In the genomic region with DNA sequence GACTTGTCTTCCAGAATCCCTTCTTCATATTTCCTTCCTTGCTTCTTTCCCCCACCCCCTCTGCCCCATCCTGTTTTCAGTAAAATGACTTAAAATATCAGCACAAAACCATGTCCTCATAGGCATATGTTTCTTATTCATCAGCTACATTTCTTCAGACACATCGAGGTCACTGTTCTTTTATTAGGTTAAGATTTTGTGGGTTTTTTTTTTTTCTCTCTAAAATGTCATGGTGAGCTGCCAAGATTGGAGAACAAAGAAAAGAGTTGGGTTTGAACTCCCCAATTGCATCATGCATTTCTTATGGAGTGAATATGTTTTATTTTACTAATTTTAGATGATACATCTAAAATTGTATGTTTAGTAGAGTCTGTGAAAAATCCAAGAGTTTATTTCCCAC, we compare ENCODE assay signal across 13 cellular contexts. TPM values are rescaled to one million over a fixed set of nuclear protein-coding genes. Genes with fewer than 3 reads are reported as not detected.
DNase-seq lines count a peak whose midpoint lies in the region; ATAC-seq and TF ChIP-seq lines count a peak whose summit lies in the region.
"Had no signal": no experiment of that assay in that cellular context is flagged by ENCODE, and none has a peak within 500 bp of the region (broad histone marks: within the 10 kb centered on the region; RNA-seq: fewer than 3 reads in every experiment).

No MANE protein-coding gene starts in this region.

- intact Hi-C loops in lower lobe of right lung (cut with DNase I) = no loop called here
- intact Hi-C loops in prostate gland (cut with DNase I) = no loop called here
- intact Hi-C loops in activated CD4-positive, alpha-beta T cell treated with anti-CD3 and anti-CD28 coated beads for 36 hours (cut with DNase I, micrococcal nuclease) = no loop called here

- H3K4me1 Mint-ChIP-seq in activated CD4-positive, alpha-beta T cell treated with anti-CD3 and anti-CD28 coated beads for 36 hours = no peaks in the 10 kb centered on the region

- peaks cover 10% of the 10 kb centered on the region for H3K27me3 Mint-ChIP-seq in activated CD4-positive, alpha-beta T cell treated with anti-CD3 and anti-CD28 coated beads for 36 hours

- H3K4me3 ChIP-seq in HFF-Myc (replicated peaks; ENCODE audit: low read depth, low read length) = peak overlapping the region; percentile 33
- H3K4me3 ChIP-seq in lower lobe of right lung = no peak overlapping the region
- no peak overlapping the region for H3K4me3 ChIP-seq in suprapubic skin
- H3K4me3 ChIP-seq in prostate gland = no peak overlapping the region
- H3K4me3 ChIP-seq: gastroesophageal sphincter had no signal

- H3K27me3 ChIP-seq in lower lobe of right lung (ENCODE audit: low read depth) (no peaks in the 10 kb centered on the region), suprapubic skin (no peaks in the 10 kb centered on the region), prostate gland (replicated peaks; ENCODE audit: insufficient read depth) (no peaks in the 10 kb centered on the region)
- H3K27me3 ChIP-seq: gastroesophageal sphincter had no signal

- peaks cover 29% of the 10 kb centered on the region for H3K4me1 ChIP-seq in lower lobe of right lung
- H3K4me1 ChIP-seq in suprapubic skin = peaks cover 15% of the 10 kb centered on the region
- H3K4me1 ChIP-seq in prostate gland (replicated peaks) = peaks cover 7% of the 10 kb centered on the region

- TF ChIP-seq EP300 in suprapubic skin (IDR thresholded peaks at IDR 0.05) = no peak

- POLR2A ChIA-PET in activated CD4-positive, alpha-beta T cell treated with anti-CD3 and anti-CD28 coated beads for 36 hours (lab: Charles Lee) = no interaction called here

- ATAC-seq in lower lobe of right lung = peak in 1 of 2 donors; percentile 40
- no peak for ATAC-seq in HG03432 (IDR thresholded peaks at IDR 0.05; ENCODE audit: unreplicated experiment)
- ATAC-seq in activated CD4-positive, alpha-beta T cell treated with anti-CD3 and anti-CD28 coated beads for 36 hours = no peak
- ATAC-seq: activated CD8-positive, alpha-beta T cell treated with anti-CD3 and anti-CD28 coated beads, Interleukin-2, amount 10 ng/mL, durations not matched to agents 7 days and 5 days; gastroesophageal sphincter had no signal

- TF ChIP-seq POLR2A in suprapubic skin (IDR thresholded peaks at IDR 0.05) = no peak
- no peak for TF ChIP-seq POLR2A in prostate gland (IDR thresholded peaks at IDR 0.05)

- no peak overlapping the region for H3K27ac Mint-ChIP-seq in activated CD4-positive, alpha-beta T cell treated with anti-CD3 and anti-CD28 coated beads for 36 hours
- H3K27ac Mint-ChIP-seq: activated CD8-positive, alpha-beta T cell treated with anti-CD3 and anti-CD28 coated beads, Interleukin-2, amount 10 ng/mL, durations not matched to agents 7 days and 5 days had no signal

- H3K36me3 Mint-ChIP-seq in activated CD4-positive, alpha-beta T cell treated with anti-CD3 and anti-CD28 coated beads for 36 hours (ENCODE audit: low read depth) = no peaks in the 10 kb centered on the region

- H3K36me3 ChIP-seq in lower lobe of right lung (no peaks in the 10 kb centered on the region), suprapubic skin (no peaks in the 10 kb centered on the region), prostate gland (no peaks in the 10 kb centered on the region)
- H3K36me3 ChIP-seq: gastroesophageal sphincter had no signal

- DNase-seq in HFF-Myc (ENCODE audit: extremely low read depth, low read depth) (peak; percentile 89), dermis blood vessel endothelial cell (peak; percentile 27), lower lobe of right lung (no peak), suprapubic skin (ENCODE audit: low spot score in 2 of 2) (no peak), prostate gland (ENCODE audit: low spot score) (no peak)
- DNase-seq in activated CD4-positive, alpha-beta T cell treated with anti-CD3 and anti-CD28 coated beads for 36 hours = no peak
- no peak for DNase-seq in stimulated activated CD4-positive, alpha-beta T cell treated with anti-CD3 and anti-CD28 coated beads, Interleukin-4, amount 100 ng/mL, for 4 hours
- DNase-seq: activated CD8-positive, alpha-beta T cell treated with anti-CD3 and anti-CD28 coated beads, Interleukin-2, amount 10 ng/mL, durations not matched to agents 7 days and 5 days; mesendoderm had no signal

- CTCF ChIA-PET in activated CD4-positive, alpha-beta T cell treated with anti-CD3 and anti-CD28 coated beads for 36 hours (lab: Charles Lee) = interaction anchor here (0.6 to 1.6 kb wide), 3 partner anchors 26 to 322 kb away, joined by 3 to 5 read pairs (median 4); no protein-coding TSS in a partner anchor

- TF ChIP-seq CTCF in HFF-Myc (IDR thresholded peaks at IDR 0.05; ENCODE audit: low read depth, low read length, missing control alignments) (no peak), lower lobe of right lung (IDR thresholded peaks at IDR 0.05) (no peak), suprapubic skin (IDR thresholded peaks at IDR 0.05) (no peak), prostate gland (IDR thresholded peaks at IDR 0.05) (no peak)

- 30% methylated on average over 1 of the region's 1 CpG for WGBS in suprapubic skin
- 13% methylated on average over 1 of the region's 1 CpG for WGBS in prostate gland

- H3K9me3 ChIP-seq in lower lobe of right lung (no peaks in the 10 kb centered on the region), suprapubic skin (no peaks in the 10 kb centered on the region), prostate gland (no peaks in the 10 kb centered on the region)
- H3K9me3 ChIP-seq: gastroesophageal sphincter had no signal

- H3K27ac ChIP-seq in lower lobe of right lung (peak overlapping the region; percentile 61), suprapubic skin (peak overlapping the region; percentile 73), prostate gland (no peak overlapping the region)

- H3K9me3 Mint-ChIP-seq in activated CD4-positive, alpha-beta T cell treated with anti-CD3 and anti-CD28 coated beads for 36 hours (ENCODE audit: low read depth) = no peaks in the 10 kb centered on the region

- H3K4me3 Mint-ChIP-seq in activated CD4-positive, alpha-beta T cell treated with anti-CD3 and anti-CD28 coated beads for 36 hours = no peak overlapping the region
- H3K4me3 Mint-ChIP-seq: activated CD8-positive, alpha-beta T cell treated with anti-CD3 and anti-CD28 coated beads, Interleukin-2, amount 10 ng/mL, durations not matched to agents 7 days and 5 days had no signal

RNA-seq across cellular contexts. Expression of a gene that starts 35.8 kb away (rescaled TPM):
- total RNA-seq in dermis blood vessel endothelial cell = 0.17 and 0.23 TPM in 2 replicates
- total RNA-seq in lower lobe of right lung = not detected
- 100 to 1,000 TPM; 212 to 642 (median 282) TPM for total RNA-seq in suprapubic skin
- total RNA-seq in prostate gland = under 1 TPM in 1 of 2 donors, not detected in 1; 0.85 TPM
- not detected for total RNA-seq in activated CD4-positive, alpha-beta T cell treated with anti-CD3 and anti-CD28 coated beads for 36 hours
- total RNA-seq: activated CD8-positive, alpha-beta T cell treated with anti-CD3 and anti-CD28 coated beads, Interleukin-2, amount 10 ng/mL, durations not matched to agents 7 days and 5 days; H1; T-helper 1 cell treated with Interleukin-12 subunit alpha and Interleukin-12 subunit beta and Interleukin-4 antibody, amounts not matched to agents 30 ng/mL and 1 ng/mL, for 36 hours had no signal

Comparison
In these comparisons a context has a peak if more than half of its experiments do, and no peak if none do; other contexts are left out.
1. DNase-seq: peak in HFF-Myc (single experiment) and dermis blood vessel endothelial cell (single experiment); none in lower lobe of right lung (single experiment), suprapubic skin (0 of 2), prostate gland (single experiment), activated CD4-positive, alpha-beta T cell treated with anti-CD3 and anti-CD28 coated beads for 36 hours (single experiment) and stimulated activated CD4-positive, alpha-beta T cell treated with anti-CD3 and anti-CD28 coated beads, Interleukin-4, amount 100 ng/mL, for 4 hours (0 of 2).
2. H3K27ac ChIP-seq: peak in lower lobe of right lung (single experiment) and suprapubic skin (single experiment); none in prostate gland (0 of 2).
3. RNA of a gene that starts 35.8 kb away (total RNA-seq): 212 to 642 TPM in suprapubic skin; 0.85 TPM in prostate gland, 0.17 to 0.23 TPM in dermis blood vessel endothelial cell, not detected in lower lobe of right lung (single experiment) and not detected in activated CD4-positive, alpha-beta T cell treated with anti-CD3 and anti-CD28 coated beads for 36 hours; every median in the first group is over 100 times any median in the second.